Comparison of ENCODE assay signal across 30 cellular contexts in genomic region chr21:28106370-28106890, GRCh38.
"Had no signal": no experiment of that assay in that cellular context is flagged by ENCODE, and none has a peak within 500 bp of the region (broad histone marks: within the 10 kb centered on the region; RNA-seq: fewer than 3 reads in every experiment).

No MANE protein-coding gene starts in this region.

- H3K27ac Mint-ChIP-seq: dendritic cell treated with granulocyte-macrophage colony-stimulating factor and Interleukin-4, amounts not matched to agents 40 ng/mL and 50 ng/mL, for 4 days; naive thymus-derived CD4-positive, alpha-beta T cell; nephron progenitor cell had no signal

- H3K4me3 Mint-ChIP-seq: central memory CD8-positive, alpha-beta T cell; dendritic cell treated with granulocyte-macrophage colony-stimulating factor and Interleukin-4, amounts not matched to agents 40 ng/mL and 50 ng/mL, for 4 days; naive thymus-derived CD4-positive, alpha-beta T cell; nephron progenitor cell had no signal

- H3K4me1 Mint-ChIP-seq: central memory CD8-positive, alpha-beta T cell; naive thymus-derived CD4-positive, alpha-beta T cell had no signal

- H3K4me3 ChIP-seq: cardiac muscle cell, colonic mucosa, gastroesophageal sphincter, heart right ventricle, lower lobe of right lung, pancreas, right lobe of liver, thoracic aorta, tibial nerve, upper lobe of left lung, uterus had no signal

- H3K9me3 ChIP-seq: colonic mucosa, lower lobe of right lung, pancreas, right lobe of liver, upper lobe of left lung, uterus had no signal

- FAIRE-seq: keratinocyte, small intestine had no signal

- H3K4me1 ChIP-seq: colonic mucosa, foreskin keratinocyte, lower lobe of right lung, right lobe of liver, tibial nerve, upper lobe of left lung had no signal

- H3K27me3 ChIP-seq: cardiac muscle cell, colonic mucosa, foreskin keratinocyte, gastroesophageal sphincter, heart right ventricle, pancreas, right lobe of liver, tibial nerve, upper lobe of left lung, uterus had no signal

- H3K9me3 Mint-ChIP-seq: dendritic cell treated with granulocyte-macrophage colony-stimulating factor and Interleukin-4, amounts not matched to agents 40 ng/mL and 50 ng/mL, for 4 days; nephron progenitor cell had no signal

- H3K27ac ChIP-seq: cardiac muscle cell, colonic mucosa, foreskin keratinocyte, gastroesophageal sphincter, heart right ventricle, lower lobe of right lung, pancreas, right lobe of liver, thoracic aorta, tibial nerve, upper lobe of left lung had no signal

- H3K36me3 Mint-ChIP-seq: naive thymus-derived CD4-positive, alpha-beta T cell had no signal

- H3K27me3 Mint-ChIP-seq: central memory CD8-positive, alpha-beta T cell; dendritic cell treated with granulocyte-macrophage colony-stimulating factor and Interleukin-4, amounts not matched to agents 40 ng/mL and 50 ng/mL, for 4 days had no signal

- H3K36me3 ChIP-seq: cardiac muscle cell, colonic mucosa, gastroesophageal sphincter, heart right ventricle, lower lobe of right lung, pancreas, right lobe of liver, thoracic aorta, tibial nerve, upper lobe of left lung, uterus had no signal

- DNase-seq: colonic mucosa; effector memory CD4-positive, alpha-beta T cell; foreskin keratinocyte; glutamatergic neuron; heart right ventricle; hypothalamus; left ventricle myocardium superior; lower lobe of right lung; midbrain; naive thymus-derived CD4-positive, alpha-beta T cell; nephron progenitor cell; occipital lobe; pancreas; right lobe of liver; small intestine; stimulated activated CD4-positive, alpha-beta T cell treated with anti-CD3 and anti-CD28 coated beads, Interleukin-12 subunit alpha, Interleukin-12 subunit beta, amount 100 ng/mL, for 4 hours; stimulated activated CD4-positive, alpha-beta T cell treated with anti-CD3 and anti-CD28 coated beads, Interleukin-1b, Interleukin-23, amount 100 ng/mL, for 48 hours; stimulated activated CD4-positive, alpha-beta T cell treated with anti-CD3 and anti-CD28 coated beads, Interleukin-4, amount 100 ng/mL, for 1 hour; stimulated activated CD8-positive, alpha-beta memory T cell treated with anti-CD3 and anti-CD28 coated beads, Interleukin-4, amount 100 ng/mL, for 48 hours; stimulated activated naive CD8-positive, alpha-beta T cell treated with anti-CD3 and anti-CD28 coated beads, Interleukin-15, Interleukin-2, amounts not matched to agents 100 U/mL and 50 U/mL, for 24 hours; substantia nigra; upper lobe of left lung; uterus had no signal
